In genomic region chr19:57465680-57466381, GRCh38 we compare ENCODE assay signal across 8 cellular contexts. TPM values are rescaled to one million over a fixed set of nuclear protein-coding genes. Genes with fewer than 3 reads are reported as not detected.
DNase-seq lines count a peak whose midpoint lies in the region; ATAC-seq and TF ChIP-seq lines count a peak whose summit lies in the region.

No MANE protein-coding gene starts in this region.

- peaks cover 15% of the 10 kb centered on the region for H3K79me2 ChIP-seq in smooth muscle cell (ENCODE audit: low read depth)

- H3K27me3 ChIP-seq in CD4-positive, CD25-positive, alpha-beta regulatory T cell (ENCODE audit: control insufficient read depth, insufficient read depth, low read length): no peaks in the 10 kb centered on the region
- no peaks in the 10 kb centered on the region for H3K27me3 ChIP-seq in H7 (ENCODE audit: control insufficient read depth, insufficient read depth, low read length)
- no peaks in the 10 kb centered on the region for H3K27me3 ChIP-seq in smooth muscle cell (ENCODE audit: low read depth)

- ATAC-seq in CD4-positive, CD25-positive, alpha-beta regulatory T cell (ENCODE audit: low read depth in 2 of 2): no peak

- no peaks in the 10 kb centered on the region for H3K4me1 Mint-ChIP-seq in CD4-positive, CD25-positive, alpha-beta regulatory T cell

- intact Hi-C loops in posterior cingulate gyrus (cut with DNase I): no loop called here

- H3K27ac Mint-ChIP-seq in CD4-positive, CD25-positive, alpha-beta regulatory T cell: no peak overlapping the region

- no peaks in the 10 kb centered on the region for H4K20me1 ChIP-seq in smooth muscle cell (ENCODE audit: low read depth)

- no peaks in the 10 kb centered on the region for H3K4me1 ChIP-seq in CD4-positive, CD25-positive, alpha-beta regulatory T cell (ENCODE audit: control insufficient read depth, insufficient read depth, low read length, poor library complexity, severe bottlenecking)
- H3K4me1 ChIP-seq in smooth muscle cell (ENCODE audit: low read depth): no peaks in the 10 kb centered on the region

- H3K9me3 ChIP-seq in CD4-positive, CD25-positive, alpha-beta regulatory T cell (ENCODE audit: control insufficient read depth in 2 of 2, low read length in 2 of 2): peaks cover 50 to 53% of the 10 kb centered on the region in 2 experiments
- peaks cover 41% of the 10 kb centered on the region for H3K9me3 ChIP-seq in smooth muscle cell (replicated peaks; ENCODE audit: low read depth)

- WGBS in smooth muscle cell (ENCODE audit: low lambda C conversion rate): 96% methylated on average over 5 of the region's 5 CpGs

- H3K27ac ChIP-seq in CD4-positive, CD25-positive, alpha-beta regulatory T cell (ENCODE audit: insufficient read depth, low read length, poor library complexity, severe bottlenecking): no peak overlapping the region
- no peak overlapping the region for H3K27ac ChIP-seq in smooth muscle cell (ENCODE audit: low read depth)

- TF ChIP-seq CTCF in foreskin fibroblast (IDR thresholded peaks at IDR 0.05; ENCODE audit: low read depth, low read length): peak; percentile 28
- no peak for TF ChIP-seq CTCF in smooth muscle cell (IDR thresholded peaks at IDR 0.05; ENCODE audit: borderline replicate concordance, insufficient read depth, poor library complexity, severe bottlenecking)

- H3K4me2 ChIP-seq in smooth muscle cell: no peak overlapping the region

- H3K4me3 Mint-ChIP-seq in CD4-positive, CD25-positive, alpha-beta regulatory T cell: no peak overlapping the region

- H2AFZ ChIP-seq in smooth muscle cell (ENCODE audit: low read depth): no peak overlapping the region

- H3K9ac ChIP-seq in smooth muscle cell (ENCODE audit: low read depth): no peak overlapping the region

- peaks cover 3 to 61% (median 22%) of the 10 kb centered on the region in 7 donors for H3K9me3 Mint-ChIP-seq in CD4-positive, CD25-positive, alpha-beta regulatory T cell

- no peak overlapping the region for H3K4me3 ChIP-seq in CD4-positive, CD25-positive, alpha-beta regulatory T cell (ENCODE audit: low read depth, low read length)
- H3K4me3 ChIP-seq in H7 (ENCODE audit: insufficient read depth, low read depth, low read length) (no peak overlapping the region), foreskin fibroblast (ENCODE audit: low read depth in 1 of 2, low read length in 2 of 2) (no peak overlapping the region), smooth muscle cell (no peak overlapping the region)

- H3F3A ChIP-seq in smooth muscle cell (ENCODE audit: low read depth): no peaks in the 10 kb centered on the region

- H3K36me3 ChIP-seq in CD4-positive, CD25-positive, alpha-beta regulatory T cell (ENCODE audit: control insufficient read depth, insufficient read depth, low read length): no peaks in the 10 kb centered on the region
- H3K36me3 ChIP-seq in H7 (replicated peaks; ENCODE audit: control insufficient read depth, insufficient read depth, low read length) (no peaks in the 10 kb centered on the region), smooth muscle cell (ENCODE audit: low read depth) (peaks cover 38% of the 10 kb centered on the region)

- peaks cover 9% of the 10 kb centered on the region for H3K36me3 Mint-ChIP-seq in CD4-positive, CD25-positive, alpha-beta regulatory T cell

- DNase-seq in CD4-positive, CD25-positive, alpha-beta regulatory T cell: peak in 2 of 3 donors; percentile 17 to 57
- DNase-seq in H7: peak; percentile 55
- peak; percentile 8 for DNase-seq in SK-N-DZ (ENCODE audit: low spot score)
- DNase-seq in foreskin fibroblast: peak; percentile 10 to 66
- DNase-seq in posterior cingulate gyrus: no peak
- no peak for DNase-seq in NCI-H1048 (lab: John Stamatoyannopoulos, UW)
- no peak for DNase-seq in hypothalamus (lab: John Stamatoyannopoulos, UW)
- DNase-seq in smooth muscle cell (lab: John Stamatoyannopoulos, UW; ENCODE audit: unreplicated experiment): no peak

- no peaks in the 10 kb centered on the region for H3K27me3 Mint-ChIP-seq in CD4-positive, CD25-positive, alpha-beta regulatory T cell

RNA-seq across cellular contexts. Expression of gene VN1R1, which starts 8.9 kb away (rescaled TPM):
- 0.15 TPM for total RNA-seq in CD4-positive, CD25-positive, alpha-beta regulatory T cell
- polyA plus RNA-seq in CD4-positive, CD25-positive, alpha-beta regulatory T cell: under 1 TPM in 1 of 4 donors, not detected in 3; 0.10 TPM
- total RNA-seq in H7 (2014; rRNA removed; shearing (Covaris generic)): 0.15 TPM in 1 of 2 replicates, not detected in the other
- 0.36 and 0.69 TPM in 2 replicates for polyA plus RNA-seq in SK-N-DZ (2014; cell fraction: cytosol; rRNA removed)
- polyA plus RNA-seq in SK-N-DZ (2014; cell fraction: nucleus; rRNA removed): 0.79 TPM in 2 replicates
- 0.45 and 0.67 TPM in 2 replicates for total RNA-seq in smooth muscle cell
- 0.50 TPM in 1 of 2 replicates, not detected in the other for polyA plus RNA-seq in smooth muscle cell

RNA-seq across cellular contexts. Expression of gene ZNF772, which starts 11.5 kb away (rescaled TPM):
- 0.74 TPM for total RNA-seq in CD4-positive, CD25-positive, alpha-beta regulatory T cell
- polyA plus RNA-seq in CD4-positive, CD25-positive, alpha-beta regulatory T cell: 1 to 10 TPM in 3 of 4 donors, under 1 TPM in 1; 0.09 to 4.2 (median 3.4) TPM
- 4.3 and 5.0 TPM in 2 replicates for total RNA-seq in H7 (2014; rRNA removed; shearing (Covaris generic))
- polyA plus RNA-seq in SK-N-DZ (2014; cell fraction: cytosol; rRNA removed): 6.6 and 7.3 TPM in 2 replicates
- polyA plus RNA-seq in SK-N-DZ (2014; cell fraction: nucleus; rRNA removed): 2.7 and 2.9 TPM in 2 replicates
- total RNA-seq in smooth muscle cell: 8.2 and 11.2 TPM in 2 replicates
- polyA plus RNA-seq in smooth muscle cell: 1.4 and 2.1 TPM in 2 replicates

RNA-seq across cellular contexts. Expression of gene ZNF419, which starts 21.7 kb away (rescaled TPM):
- 8.9 TPM for total RNA-seq in CD4-positive, CD25-positive, alpha-beta regulatory T cell
- 10 to 100 TPM in 1 of 4 donors, 1 to 10 TPM in 3; 5.9 to 11.0 (median 8.3) TPM for polyA plus RNA-seq in CD4-positive, CD25-positive, alpha-beta regulatory T cell
- 10.6 and 12.5 TPM in 2 replicates for total RNA-seq in H7 (2014; rRNA removed; shearing (Covaris generic))
- polyA plus RNA-seq in SK-N-DZ (2014; cell fraction: cytosol; rRNA removed): 7.0 and 11.0 TPM in 2 replicates
- 13.3 and 25.8 TPM in 2 replicates for polyA plus RNA-seq in SK-N-DZ (2014; cell fraction: nucleus; rRNA removed)
- total RNA-seq in smooth muscle cell: 11.5 and 20.5 TPM in 2 replicates
- polyA plus RNA-seq in smooth muscle cell: 9.4 and 9.8 TPM in 2 replicates

RNA-seq across cellular contexts. Expression of gene ZNF749, which starts 30.7 kb away (rescaled TPM):
- total RNA-seq in CD4-positive, CD25-positive, alpha-beta regulatory T cell: 5.1 TPM
- polyA plus RNA-seq in CD4-positive, CD25-positive, alpha-beta regulatory T cell: 10 to 100 TPM in 1 of 4 donors, 1 to 10 TPM in 3; 6.2 to 10.9 (median 8.2) TPM
- 15.1 and 18.1 TPM in 2 replicates for total RNA-seq in H7 (2014; rRNA removed; shearing (Covaris generic))
- polyA plus RNA-seq in SK-N-DZ (2014; cell fraction: cytosol; rRNA removed): 10.9 and 17.0 TPM in 2 replicates
- 5.1 and 11.5 TPM in 2 replicates for polyA plus RNA-seq in SK-N-DZ (2014; cell fraction: nucleus; rRNA removed)
- total RNA-seq in smooth muscle cell: 4.0 and 9.4 TPM in 2 replicates
- 1.6 and 3.1 TPM in 2 replicates for polyA plus RNA-seq in smooth muscle cell

RNA-seq across cellular contexts. Expression of gene ZNF773, which starts 33.9 kb away (rescaled TPM):
- total RNA-seq in CD4-positive, CD25-positive, alpha-beta regulatory T cell: 7.2 TPM
- polyA plus RNA-seq in CD4-positive, CD25-positive, alpha-beta regulatory T cell: 10 to 100 TPM in 3 of 4 donors, 1 to 10 TPM in 1; 7.0 to 11.3 (median 10.6) TPM
- total RNA-seq in H7 (2014; rRNA removed; shearing (Covaris generic)): 7.2 and 9.3 TPM in 2 replicates
- polyA plus RNA-seq in SK-N-DZ (2014; cell fraction: cytosol; rRNA removed): 3.0 and 7.6 TPM in 2 replicates
- 3.5 and 4.0 TPM in 2 replicates for polyA plus RNA-seq in SK-N-DZ (2014; cell fraction: nucleus; rRNA removed)
- total RNA-seq in smooth muscle cell: 7.9 and 17.2 TPM in 2 replicates
- polyA plus RNA-seq in smooth muscle cell: 7.3 and 9.6 TPM in 2 replicates

Comparison
In these comparisons a context has a peak if more than half of its experiments do, and no peak if none do; other contexts are left out.
1. DNase-seq: peak in CD4-positive, CD25-positive, alpha-beta regulatory T cell (2 of 3), H7 (single experiment), SK-N-DZ (single experiment) and foreskin fibroblast (2 of 2); none in posterior cingulate gyrus (0 of 10), NCI-H1048 (single experiment), hypothalamus (0 of 51) and smooth muscle cell (single experiment).